ENCODE assay signal across 9 cellular contexts in genomic region chr17:1379208-1379929, GRCh38. TPM values are rescaled to one million over a fixed set of nuclear protein-coding genes. Genes with fewer than 3 reads are reported as not detected.
DNase-seq lines count a peak whose midpoint lies in the region; ATAC-seq and TF ChIP-seq lines count a peak whose summit lies in the region.
"Had no signal": no experiment of that assay in that cellular context is flagged by ENCODE, and none has a peak within 500 bp of the region (broad histone marks: within the 10 kb centered on the region; RNA-seq: fewer than 3 reads in every experiment).

No MANE protein-coding gene starts in this region.

- H3K36me3 ChIP-seq in Caco-2 (ENCODE audit: control insufficient read depth, insufficient read depth, low read length) (no peaks in the 10 kb centered on the region; the same call in none of the 2 replicates), OCI-LY1 (ENCODE audit: insufficient read depth, low read length) (peaks cover 38% of the 10 kb centered on the region; the same call in 1 of the 2 replicates), ectodermal cell (ENCODE audit: control insufficient read depth, insufficient read depth, low read length) (no peaks in the 10 kb centered on the region)

- H3K9ac ChIP-seq in OCI-LY1 (ENCODE audit: low read length) = no peak overlapping the region

- H3K27me3 Mint-ChIP-seq in Caco-2 (ENCODE audit: insufficient read depth, unreplicated experiment) = no peaks in the 10 kb centered on the region

- no peak for ATAC-seq in GM21737 (IDR thresholded peaks at IDR 0.05; ENCODE audit: unreplicated experiment)
- ATAC-seq in HG03342 (IDR thresholded peaks at IDR 0.05; ENCODE audit: unreplicated experiment) = no peak

- no TSS peak for BruUV-seq in Caco-2 (replicated peaks; lab: Mats Ljungman, UMichigan)

- peaks cover 85% of the 10 kb centered on the region for H3K36me3 Mint-ChIP-seq in Caco-2 (ENCODE audit: insufficient read depth, unreplicated experiment)

- H3K27me3 ChIP-seq in Caco-2 (replicated peaks; ENCODE audit: control insufficient read depth, insufficient read depth, low read length) (no peaks in the 10 kb centered on the region), OCI-LY1 (ENCODE audit: insufficient read depth, low read length) (no peaks in the 10 kb centered on the region), ectodermal cell (ENCODE audit: control insufficient read depth, insufficient read depth, low read length, poor library complexity, severe bottlenecking) (no peaks in the 10 kb centered on the region)

- H3K27ac ChIP-seq in OCI-LY1 (ENCODE audit: low read depth, low read length, poor library complexity, severe bottlenecking) (peak overlapping the region; percentile 32), ectodermal cell (ENCODE audit: insufficient read depth, low read depth, low read length, poor library complexity, severe bottlenecking) (peak overlapping the region; percentile 9)

- H3K4me3 Mint-ChIP-seq in Caco-2 (ENCODE audit: unreplicated experiment) = no peak overlapping the region
- H3K4me3 Mint-ChIP-seq: T-helper 2 cell treated with Interferon-gamma antibody and Interleukin-4, amounts not matched to agents 5 μg/mL and 100 μg/mL, for 36 hours had no signal

- no peaks in the 10 kb centered on the region for H3K9me3 ChIP-seq in Caco-2
- no peaks in the 10 kb centered on the region for H3K9me3 ChIP-seq in OCI-LY1 (ENCODE audit: low read length)
- H3K9me3 ChIP-seq in ectodermal cell (ENCODE audit: control insufficient read depth, low read length) = no peaks in the 10 kb centered on the region

- CTCF ChIA-PET in Caco-2 (lab: Charles Lee) = interaction anchor here (1.3 kb wide), 1 partner anchor 14 kb away, joined by 6 read pairs; no protein-coding TSS in a partner anchor

- H2AFZ ChIP-seq in OCI-LY1 (ENCODE audit: low read length) = no peak overlapping the region

- H3K4me3 ChIP-seq in Caco-2 (ENCODE audit: low read depth, low read length) = no peak overlapping the region
- H3K4me3 ChIP-seq in OCI-LY1 (ENCODE audit: low read depth, low read length, poor library complexity, severe bottlenecking) = no peak overlapping the region
- no peak overlapping the region for H3K4me3 ChIP-seq in ectodermal cell (ENCODE audit: insufficient read depth, low read depth, low read length)

- DNase-seq in Caco-2 (peak in 1 of 2 experiments; percentile 16), posterior vena cava (ENCODE audit: low spot score) (peak; percentile 36), GF-D8 (lab: John Stamatoyannopoulos, UW) (no peak)
- DNase-seq: NCI-H2029 treated with DMSO at 0.1 percent for 48 hours had no signal

- H3K9me2 ChIP-seq in OCI-LY1 (ENCODE audit: low read depth, low read length) = no peaks in the 10 kb centered on the region

- TF ChIP-seq CTCF in Caco-2 (IDR thresholded peaks at IDR 0.05; ENCODE audit: insufficient read depth in 1 of 2, low read depth in 1 of 2, low read length in 1 of 2, severe bottlenecking in 1 of 2, unreplicated experiment in 1 of 2) = no peak
- no peak for TF ChIP-seq CTCF in OCI-LY1 (IDR thresholded peaks at IDR 0.05; ENCODE audit: low read length)

- peaks cover 39% of the 10 kb centered on the region for H3K4me1 Mint-ChIP-seq in Caco-2 (ENCODE audit: low read depth, unreplicated experiment)

- no peaks in the 10 kb centered on the region; the same call in 1 of the 2 replicates for H3F3A ChIP-seq in OCI-LY1 (ENCODE audit: insufficient read depth, low read length)

- intact Hi-C loops in Caco-2 (cut with micrococcal nuclease; ENCODE audit: unreplicated experiment) = no loop called here
- intact Hi-C loops in posterior vena cava (cut with DNase I) = no loop called here

- no peaks in the 10 kb centered on the region for H3K9me3 Mint-ChIP-seq in Caco-2 (ENCODE audit: unreplicated experiment)
- H3K9me3 Mint-ChIP-seq: T-helper 2 cell treated with Interferon-gamma antibody and Interleukin-4, amounts not matched to agents 5 μg/mL and 100 μg/mL, for 36 hours had no signal

- H3K27ac Mint-ChIP-seq in Caco-2 (ENCODE audit: unreplicated experiment) = peak overlapping the region; percentile 22
- H3K27ac Mint-ChIP-seq: T-helper 2 cell treated with Interferon-gamma antibody and Interleukin-4, amounts not matched to agents 5 μg/mL and 100 μg/mL, for 36 hours had no signal

- peaks cover 12% of the 10 kb centered on the region; the same call in 1 of the 2 replicates for H4K20me1 ChIP-seq in OCI-LY1 (ENCODE audit: insufficient read depth, low read length)

- peaks cover 98% of the 10 kb centered on the region for H3K79me2 ChIP-seq in OCI-LY1 (ENCODE audit: insufficient read depth, low read length)

- H3K4me2 ChIP-seq in OCI-LY1 (ENCODE audit: low read length) = no peak overlapping the region

- H3K4me1 ChIP-seq in Caco-2 (peaks cover 36% of the 10 kb centered on the region), OCI-LY1 (ENCODE audit: insufficient read depth, low read length, severe bottlenecking) (peaks cover 75% of the 10 kb centered on the region), ectodermal cell (ENCODE audit: control insufficient read depth, insufficient read depth, low read length) (no peaks in the 10 kb centered on the region)

- POLR2A ChIA-PET in Caco-2 (lab: Charles Lee) = no interaction called here

- 96 to 98% methylated on average over 9 of the region's 11 CpGs for WGBS in ectodermal cell, 2 experiments

RNA-seq across cellular contexts. Expression of gene YWHAE, which starts 20.7 kb away (rescaled TPM):
- total RNA-seq in Caco-2 (2022) = 915 and 956 TPM in 2 replicates
- 1,411 TPM for polyA plus RNA-seq in ectodermal cell (2013, experiment 1 of 4)
- 1,297 TPM for polyA plus RNA-seq in ectodermal cell (2013, experiment 2 of 4)
- polyA plus RNA-seq in ectodermal cell (2013, experiment 3 of 4) = 1,074 TPM
- 1,173 TPM for polyA plus RNA-seq in ectodermal cell (2013, experiment 4 of 4)
- 100 to 1,000 TPM; 274 to 306 TPM for total RNA-seq in posterior vena cava
